ENCODE assay signal across 1 cellular context in genomic region chr19:19618384-19619051, GRCh38.
TF ChIP-seq lines count a peak whose summit lies in the region.

Gene PBX4 (minus strand): TSS chr19:19618687. CDS start chr19:19618629, 58 bp downstream.

TF ChIP-seq in GM12878, 131 proteins besides CTCF, POLR2A, EP300 and RAD21 (continued from another document):
- TF ChIP-seq ZNF687 (IDR thresholded peaks at IDR 0.05) (peak; percentile 63), SUZ12 (IDR thresholded peaks at IDR 0.05; ENCODE audit: unreplicated experiment) (no peak), POLR2AphosphoS2 (IDR thresholded peaks at IDR 0.05; ENCODE audit: low read depth, low read length) (peak; percentile 47; the same call in 1 of the 2 replicates), ESRRA (IDR thresholded peaks at IDR 0.05; ENCODE audit: low read length) (no peak), RB1 (IDR thresholded peaks at IDR 0.05; ENCODE audit: borderline replicate concordance) (peak; percentile 67; the same call in 1 of the 2 replicates), IKZF1 (conservative IDR thresholded peaks at IDR 0.05) (peak; percentile 90), USF2 (IDR thresholded peaks at IDR 0.05; ENCODE audit: borderline replicate concordance, low read depth, low read length) (no peak), RAD51 (IDR thresholded peaks at IDR 0.05) (no peak), HDGF (IDR thresholded peaks at IDR 0.05) (peak; percentile 98), MTA3 (IDR thresholded peaks at IDR 0.05; ENCODE audit: borderline replicate concordance, low read length) (no peak), SPI1 (IDR thresholded peaks at IDR 0.05; ENCODE audit: borderline replicate concordance, insufficient read depth, low read depth, low read length) (peak; percentile 27; the same call in 1 of the 2 replicates), CHD2 (IDR thresholded peaks at IDR 0.05; ENCODE audit: borderline replicate concordance, low read depth, low read length) (peak; percentile 27; the same call in 1 of the 2 replicates), NR2C2 (IDR thresholded peaks at IDR 0.05; ENCODE audit: borderline replicate concordance, control insufficient read depth, insufficient read length, low read depth) (no peak), MXI1 (IDR thresholded peaks at IDR 0.05; ENCODE audit: low read depth, low read length) (peak; percentile 82), TAF1 (IDR thresholded peaks at IDR 0.05; ENCODE audit: borderline replicate concordance, low read depth, low read length) (peak; percentile 55), EGR1 (IDR thresholded peaks at IDR 0.05; ENCODE audit: borderline replicate concordance in 1 of 2, low read depth in 2 of 2, low read length in 2 of 2) (peak in 1 of 2 experiments; percentile 64; a peak in 2 of 3 replicates), PAX5 (IDR thresholded peaks at IDR 0.05; ENCODE audit: borderline replicate concordance, low read depth, low read length) (peak; percentile 54; the same call in 1 of the 2 replicates), CREB1 (IDR thresholded peaks at IDR 0.05; ENCODE audit: low read depth) (peak; percentile 46; the same call in 1 of the 2 replicates), RFX5 (IDR thresholded peaks at IDR 0.05; ENCODE audit: low read depth, low read length) (peak; percentile 48), POLR2AphosphoS5 (IDR thresholded peaks at IDR 0.05; ENCODE audit: low read length) (peak; percentile 61), SP1 (IDR thresholded peaks at IDR 0.05; ENCODE audit: low read depth, low read length) (peak; percentile 93), SMARCA5 (IDR thresholded peaks at IDR 0.05) (0 out of 2 replicates have a peak, but pooled peaks have one; percentile 26), ZNF217 (IDR thresholded peaks at IDR 0.05) (0 out of 2 replicates have a peak, but pooled peaks have one; percentile 26), NFXL1 (IDR thresholded peaks at IDR 0.05; ENCODE audit: borderline replicate concordance) (0 out of 2 replicates have a peak, but pooled peaks have one; percentile 82), BACH1 (IDR thresholded peaks at IDR 0.05; ENCODE audit: borderline replicate concordance) (peak; percentile 73), HDAC6 (IDR thresholded peaks at IDR 0.05; ENCODE audit: unreplicated experiment) (no peak), NR2F1 (conservative IDR thresholded peaks at IDR 0.05) (peak; percentile 57), STAT3 (IDR thresholded peaks at IDR 0.05; ENCODE audit: low read depth, low read length) (no peak), BCLAF1 (IDR thresholded peaks at IDR 0.05) (no peak), KDM1A (IDR thresholded peaks at IDR 0.05; ENCODE audit: borderline replicate concordance) (no peak), SIN3A (IDR thresholded peaks at IDR 0.05; ENCODE audit: low read depth, low read length) (peak; percentile 60; the same call in 1 of the 2 replicates), GATAD2B (conservative IDR thresholded peaks at IDR 0.05; ENCODE audit: low read depth) (peak; percentile 65; the same call in 1 of the 2 replicates), IKZF2 (IDR thresholded peaks at IDR 0.05) (no peak)
- TF ChIP-seq, protein P1, sequence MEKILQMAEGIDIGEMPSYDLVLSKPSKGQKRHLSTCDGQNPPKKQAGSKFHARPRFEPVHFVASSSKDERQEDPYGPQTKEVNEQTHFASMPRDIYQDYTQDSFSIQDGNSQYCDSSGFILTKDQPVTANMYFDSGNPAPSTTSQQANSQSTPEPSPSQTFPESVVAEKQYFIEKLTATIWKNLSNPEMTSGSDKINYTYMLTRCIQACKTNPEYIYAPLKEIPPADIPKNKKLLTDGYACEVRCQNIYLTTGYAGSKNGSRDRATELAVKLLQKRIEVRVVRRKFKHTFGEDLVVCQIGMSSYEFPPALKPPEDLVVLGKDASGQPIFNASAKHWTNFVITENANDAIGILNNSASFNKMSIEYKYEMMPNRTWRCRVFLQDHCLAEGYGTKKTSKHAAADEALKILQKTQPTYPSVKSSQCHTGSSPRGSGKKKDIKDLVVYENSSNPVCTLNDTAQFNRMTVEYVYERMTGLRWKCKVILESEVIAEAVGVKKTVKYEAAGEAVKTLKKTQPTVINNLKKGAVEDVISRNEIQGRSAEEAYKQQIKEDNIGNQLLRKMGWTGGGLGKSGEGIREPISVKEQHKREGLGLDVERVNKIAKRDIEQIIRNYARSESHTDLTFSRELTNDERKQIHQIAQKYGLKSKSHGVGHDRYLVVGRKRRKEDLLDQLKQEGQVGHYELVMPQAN (conservative IDR thresholded peaks at IDR 0.05) = peak; percentile 79
- TF ChIP-seq, protein P2, sequence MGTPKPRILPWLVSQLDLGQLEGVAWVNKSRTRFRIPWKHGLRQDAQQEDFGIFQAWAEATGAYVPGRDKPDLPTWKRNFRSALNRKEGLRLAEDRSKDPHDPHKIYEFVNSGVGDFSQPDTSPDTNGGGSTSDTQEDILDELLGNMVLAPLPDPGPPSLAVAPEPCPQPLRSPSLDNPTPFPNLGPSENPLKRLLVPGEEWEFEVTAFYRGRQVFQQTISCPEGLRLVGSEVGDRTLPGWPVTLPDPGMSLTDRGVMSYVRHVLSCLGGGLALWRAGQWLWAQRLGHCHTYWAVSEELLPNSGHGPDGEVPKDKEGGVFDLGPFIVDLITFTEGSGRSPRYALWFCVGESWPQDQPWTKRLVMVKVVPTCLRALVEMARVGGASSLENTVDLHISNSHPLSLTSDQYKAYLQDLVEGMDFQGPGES (IDR thresholded peaks at IDR 0.05) = peak; percentile 57; the same call in 1 of the 2 replicates
- TF ChIP-seq, protein P3, sequence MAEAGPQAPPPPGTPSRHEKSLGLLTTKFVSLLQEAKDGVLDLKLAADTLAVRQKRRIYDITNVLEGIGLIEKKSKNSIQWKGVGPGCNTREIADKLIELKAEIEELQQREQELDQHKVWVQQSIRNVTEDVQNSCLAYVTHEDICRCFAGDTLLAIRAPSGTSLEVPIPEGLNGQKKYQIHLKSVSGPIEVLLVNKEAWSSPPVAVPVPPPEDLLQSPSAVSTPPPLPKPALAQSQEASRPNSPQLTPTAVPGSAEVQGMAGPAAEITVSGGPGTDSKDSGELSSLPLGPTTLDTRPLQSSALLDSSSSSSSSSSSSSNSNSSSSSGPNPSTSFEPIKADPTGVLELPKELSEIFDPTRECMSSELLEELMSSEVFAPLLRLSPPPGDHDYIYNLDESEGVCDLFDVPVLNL (IDR thresholded peaks at IDR 0.05; ENCODE audit: low read depth, low read length) = peak; percentile 51; the same call in 1 of the 2 replicates
- TF ChIP-seq, protein P4, sequence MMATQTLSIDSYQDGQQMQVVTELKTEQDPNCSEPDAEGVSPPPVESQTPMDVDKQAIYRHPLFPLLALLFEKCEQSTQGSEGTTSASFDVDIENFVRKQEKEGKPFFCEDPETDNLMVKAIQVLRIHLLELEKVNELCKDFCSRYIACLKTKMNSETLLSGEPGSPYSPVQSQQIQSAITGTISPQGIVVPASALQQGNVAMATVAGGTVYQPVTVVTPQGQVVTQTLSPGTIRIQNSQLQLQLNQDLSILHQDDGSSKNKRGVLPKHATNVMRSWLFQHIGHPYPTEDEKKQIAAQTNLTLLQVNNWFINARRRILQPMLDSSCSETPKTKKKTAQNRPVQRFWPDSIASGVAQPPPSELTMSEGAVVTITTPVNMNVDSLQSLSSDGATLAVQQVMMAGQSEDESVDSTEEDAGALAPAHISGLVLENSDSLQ (IDR thresholded peaks at IDR 0.05) = peak; percentile 34; the same call in 1 of the 2 replicates
- TF ChIP-seq, protein P5, sequence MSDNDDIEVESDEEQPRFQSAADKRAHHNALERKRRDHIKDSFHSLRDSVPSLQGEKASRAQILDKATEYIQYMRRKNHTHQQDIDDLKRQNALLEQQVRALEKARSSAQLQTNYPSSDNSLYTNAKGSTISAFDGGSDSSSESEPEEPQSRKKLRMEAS (IDR thresholded peaks at IDR 0.05; ENCODE audit: low read depth, low read length) = peak; percentile 61; the same call in 1 of the 2 replicates
